18 cellular contexts compared by ENCODE assay signal in genomic region chr14:32354716-32355115, GRCh38. TPM values are rescaled to one million over a fixed set of nuclear protein-coding genes. Genes with fewer than 3 reads are reported as not detected.
A peak's percentile ranks its signal among the peaks of the same experiment; 100 is the strongest.
DNase-seq lines count a peak whose midpoint lies in the region; ATAC-seq, FAIRE-seq and TF ChIP-seq lines count a peak whose summit lies in the region.
"Had no signal": no experiment of that assay in that cellular context is flagged by ENCODE, and none has a peak within 500 bp of the region (broad histone marks: within the 10 kb centered on the region; RNA-seq: fewer than 3 reads in every experiment).

No MANE protein-coding gene starts in this region.

- H3K4me3 ChIP-seq in pancreas = no peak overlapping the region
- no peak overlapping the region for H3K4me3 ChIP-seq in left lung

- intact Hi-C loops in pancreas (cut with DNase I) (no loop called here), left lung (cut with DNase I) (no loop called here)

- H3K9me3 ChIP-seq in pancreas = no peaks in the 10 kb centered on the region
- peaks cover 0 to 3% of the 10 kb centered on the region in 2 donors for H3K9me3 ChIP-seq in left lung

- WGBS in pancreas, 2 donors = 57 to 71% methylated on average over 3 of the region's 3 CpGs

- ATAC-seq in pancreas = peak in 2 of 4 donors; percentile 45 to 66
- no peak for ATAC-seq in left lung
- ATAC-seq in HG03378 (IDR thresholded peaks at IDR 0.05; ENCODE audit: unreplicated experiment) = no peak
- ATAC-seq: effector memory CD8-positive, alpha-beta T cell; HCT116 had no signal

- FAIRE-seq in pancreas (lab: Jason Lieb, UNC) = no peak
- FAIRE-seq: GM12892 had no signal

- H3K4me1 ChIP-seq in pancreas (no peaks in the 10 kb centered on the region), left lung (no peaks in the 10 kb centered on the region)

- TF ChIP-seq CTCF in pancreas (IDR thresholded peaks at IDR 0.05) = no peak
- TF ChIP-seq CTCF in left lung (IDR thresholded peaks at IDR 0.05) = no peak

- no peaks in the 10 kb centered on the region for H3K27me3 ChIP-seq in pancreas
- H3K27me3 ChIP-seq in left lung = no peaks in the 10 kb centered on the region

- peak; percentile 45 for DNase-seq in NCI-H748 (lab: John Stamatoyannopoulos, UW; ENCODE audit: unreplicated experiment)
- DNase-seq in NCI-H748 treated with DMSO at 0.1 percent for 48 hours (lab: John Stamatoyannopoulos, UW) = no peak
- DNase-seq in NCI-H510A treated with DMSO at 0.1 percent for 48 hours (lab: John Stamatoyannopoulos, UW) = peak; percentile 35
- peak; percentile 63 for DNase-seq in cerebellum (ENCODE audit: low spot score)
- DNase-seq in pancreas = peak in 5 of 6 donors; percentile 11 to 58 (median 33)
- DNase-seq in T-helper 2 cell = no peak
- no peak for DNase-seq in left lung
- DNase-seq: activated CD8-positive, alpha-beta memory T cell treated with anti-CD3 and anti-CD28 coated beads, Interleukin-2, amount 50 U/mL, for 48 hours; activated gamma-delta T cell treated with Interleukin-2 at 50 U/mL for 16 hours; effector memory CD8-positive, alpha-beta T cell; KBM-7; mammary epithelial cell; MV-4-11; nucleus accumbens; retina had no signal

- H3K27ac ChIP-seq in pancreas (no peak overlapping the region), left lung (no peak overlapping the region)

- H3K36me3 ChIP-seq in pancreas (no peaks in the 10 kb centered on the region), left lung (no peaks in the 10 kb centered on the region)

RNA-seq across cellular contexts. Expression of gene AKAP6, which starts 25.6 kb away (rescaled TPM):
- total RNA-seq in cerebellum = 223 TPM
- total RNA-seq in pancreas = 1 to 10 TPM; 1.7 to 2.2 (median 2.0) TPM
- under 1 TPM; 0.34 to 0.35 TPM for polyA plus RNA-seq in pancreas
- 1 to 10 TPM; 3.7 to 6.9 TPM for total RNA-seq in left lung

Comparison
In these comparisons a context has a peak if more than half of its experiments do, and no peak if none do; other contexts are left out.
1. DNase-seq: peak in NCI-H748 (single experiment), NCI-H510A treated with DMSO at 0.1 percent for 48 hours (single experiment), cerebellum (single experiment) and pancreas (5 of 6); none in NCI-H748 treated with DMSO at 0.1 percent for 48 hours (single experiment), T-helper 2 cell (0 of 5) and left lung (0 of 2).
2. RNA of gene AKAP6, which starts 25.6 kb away (total RNA-seq): 223 TPM in cerebellum (single experiment); 3.7 to 6.9 TPM in left lung and 1.7 to 2.2 TPM in pancreas; every median in the first group is over 10 times any median in the second.